In genomic region chr10:98296514-98296913, GRCh38 we compare ENCODE assay signal across 18 cellular contexts. TPM values are rescaled to one million over a fixed set of nuclear protein-coding genes. Genes with fewer than 3 reads are reported as not detected.
DNase-seq lines count a peak whose midpoint lies in the region; ATAC-seq, FAIRE-seq and TF ChIP-seq lines count a peak whose summit lies in the region.
"Had no signal": no experiment of that assay in that cellular context is flagged by ENCODE, and none has a peak within 500 bp of the region (broad histone marks: within the 10 kb centered on the region; RNA-seq: fewer than 3 reads in every experiment).

No MANE protein-coding gene starts in this region.

- no peaks in the 10 kb centered on the region for H3K9me2 ChIP-seq in HCT116 (ENCODE audit: insufficient read depth)

- WGBS in A549 (ENCODE audit: missing lambda C conversion rate), result 59% methylated on average over 1 of the region's 1 CpG

- DNase-seq in A549 (ENCODE audit: low read depth in 1 of 2, low spot score in 1 of 2) (no peak), HCT116 (ENCODE audit: low read depth, low spot score) (no peak), brain pericyte (ENCODE audit: low read depth, low spot score) (peak; percentile 12), iPS-NIHi7 (ENCODE audit: extremely low spot score) (peak; percentile 35), ascending aorta (ENCODE audit: low spot score in 2 of 2) (no peak), GM19240 (ENCODE audit: insufficient read length, low spot score) (no peak)
- DNase-seq: activated CD4-positive, CD25-positive, alpha-beta regulatory T cell; activated effector memory CD4-positive, alpha-beta T cell treated with anti-CD3 and anti-CD28 coated beads, Interleukin-2, amount 50 U/mL, for 16 hours; left cardiac atrium; NCI-H187 treated with DMSO at 0.1 percent for 48 hours; NCI-H774; stimulated activated naive B cell treated with anti-CD40 and anti-IgM and Interleukin-4, amounts not matched to agents 10 μg/mL and 1 μg/mL and 100 μg/mL, for 72 hours had no signal

- H3K4me2 ChIP-seq in A549 (no peak overlapping the region), HCT116 (ENCODE audit: low read length) (no peak overlapping the region)

- RAD21 ChIA-PET in HCT116 (lab: Charles Lee; ENCODE audit: low non-redundant PET in 1 of 2, low total read pairs in 2 of 2, uncharacterized antibody in 2 of 2, unreplicated experiment in 2 of 2), result interaction anchor here in 1 of 2 experiments (0.9 kb wide), 1 partner anchor 12 kb away, joined by 4 read pairs; no protein-coding TSS in a partner anchor

- FAIRE-seq in A549 (lab: Jason Lieb, UNC), result no peak

- TF ChIP-seq CTCF in A549 (IDR thresholded peaks at IDR 0.05) (no peak), HCT116 (IDR thresholded peaks at IDR 0.05 in 2 of 3, conservative IDR thresholded peaks at IDR 0.05 in 1 of 3; ENCODE audit: borderline replicate concordance in 1 of 3, insufficient read depth in 1 of 3, low read depth in 2 of 3, low read length in 2 of 3) (no peak), ascending aorta (IDR thresholded peaks at IDR 0.05) (no peak)

- H2AFZ ChIP-seq in HCT116 (ENCODE audit: low read depth, low read length, poor library complexity, severe bottlenecking), result no peak overlapping the region

- ATAC-seq in A549 (peak; percentile 51 to 63; a peak in 4 of 6 replicates), HCT116 (peak; percentile 46; the same call in 1 of the 2 replicates), HG03571 (IDR thresholded peaks at IDR 0.05; ENCODE audit: unreplicated experiment) (no peak), HG03045 (IDR thresholded peaks at IDR 0.05; ENCODE audit: unreplicated experiment) (no peak)
- ATAC-seq: stimulated activated naive B cell treated with anti-CD40 and anti-IgM and Interleukin-4, amounts not matched to agents 10 μg/mL and 1 μg/mL and 100 μg/mL, for 72 hours had no signal

- H3K27ac ChIP-seq in A549 (no peak overlapping the region), HCT116 (ENCODE audit: low read depth, low read length) (no peak overlapping the region), ascending aorta (no peak overlapping the region)
- H3K27ac ChIP-seq: coronary artery, esophagus muscularis mucosa had no signal

- no peak overlapping the region for H3K9ac ChIP-seq in HCT116 (ENCODE audit: low read length)

- TF ChIP-seq EP300 in A549 (IDR thresholded peaks at IDR 0.05), result no peak

- H3K36me3 ChIP-seq in HCT116 (ENCODE audit: control insufficient read depth in 1 of 2, insufficient read depth in 2 of 2, low read length in 2 of 2) (no peaks in the 10 kb centered on the region), ascending aorta (no peaks in the 10 kb centered on the region)
- H3K36me3 ChIP-seq: esophagus muscularis mucosa had no signal

- no peaks in the 10 kb centered on the region for H4K20me1 ChIP-seq in HCT116 (ENCODE audit: insufficient read depth)

- H3K4me3 ChIP-seq in A549 (no peak overlapping the region), HCT116 (replicated peaks in 1 of 2; ENCODE audit: low read depth in 1 of 2, low read length in 2 of 2) (no peak overlapping the region), ascending aorta (no peak overlapping the region)
- H3K4me3 ChIP-seq: coronary artery, esophagus muscularis mucosa, skin epidermis had no signal

- POLR2A ChIA-PET in A549 (lab: Yijun Ruan, JAX), result no interaction called here
- POLR2A ChIA-PET in HCT116 (lab: Charles Lee), result no interaction called here

- H3K4me1 ChIP-seq in A549 (no peaks in the 10 kb centered on the region), HCT116 (ENCODE audit: control insufficient read depth in 1 of 2, insufficient read depth in 2 of 2, low read length in 2 of 2) (peaks cover 17% of the 10 kb centered on the region in 2 experiments), ascending aorta (peaks cover 0 to 4% of the 10 kb centered on the region in 2 donors)

- intact Hi-C loops in HCT116 (cut with micrococcal nuclease), result no loop called here
- intact Hi-C loops in ascending aorta (cut with DNase I), result no loop called here

- TF ChIP-seq POLR2A in A549 (IDR thresholded peaks at IDR 0.05; ENCODE audit: low read length) (no peak), HCT116 (IDR thresholded peaks at IDR 0.05; ENCODE audit: borderline replicate concordance, extremely low read depth, insufficient read depth, insufficient read length) (no peak)

- BruUV-seq in HCT116 (replicated peaks; lab: Mats Ljungman, UMichigan), result no TSS peak

- peaks cover 60% of the 10 kb centered on the region for H3K27me3 ChIP-seq in HCT116 (ENCODE audit: insufficient read depth, low read length)
- H3K27me3 ChIP-seq in ascending aorta, result no peaks in the 10 kb centered on the region

- CTCF ChIA-PET in A549 (lab: Yijun Ruan, JAX) (interaction anchor here (1.1 to 4.9 kb wide), 2 partner anchors 13 to 126 kb away, joined by 3 to 27 read pairs; no protein-coding TSS in a partner anchor), HCT116 (lab: Charles Lee) (interaction anchor here (0.8 to 1.8 kb wide), 3 partner anchors 13 to 35 kb away, joined by 3 to 17 read pairs (median 3); no protein-coding TSS in a partner anchor)

- no peaks in the 10 kb centered on the region for H3K9me3 ChIP-seq in A549
- H3K9me3 ChIP-seq in HCT116 (ENCODE audit: control insufficient read depth in 1 of 2, insufficient read depth in 1 of 2, low read depth in 1 of 2, low read length in 2 of 2), result no peaks in the 10 kb centered on the region
- H3K9me3 ChIP-seq in ascending aorta, result no peaks in the 10 kb centered on the region
- H3K9me3 ChIP-seq: esophagus muscularis mucosa had no signal

- H3K79me2 ChIP-seq in HCT116 (ENCODE audit: insufficient read depth, low read length), result no peaks in the 10 kb centered on the region

- TF ChIP-seq RAD21 in A549 (conservative IDR thresholded peaks at IDR 0.05 in 1 of 2, IDR thresholded peaks at IDR 0.05 in 1 of 2), result no peak
- no peak for TF ChIP-seq RAD21 in HCT116 (IDR thresholded peaks at IDR 0.05; ENCODE audit: low read depth)

TF ChIP-seq in A549, 52 proteins besides CTCF, POLR2A, EP300 and RAD21:
- TF ChIP-seq SREBF2 (IDR thresholded peaks at IDR 0.05) (no peak), ZNF302 (CRISPR knock-in tag; IDR thresholded peaks at IDR 0.05) (no peak)
TF ChIP-seq in A549: peak in this region for 0.

TF ChIP-seq in HCT116, 20 proteins besides CTCF, POLR2A, EP300 and RAD21:
- no peak for TF ChIP-seq ELF1 (IDR thresholded peaks at IDR 0.05; ENCODE audit: borderline replicate concordance, low read depth)
- no peak for TF ChIP-seq MAX (IDR thresholded peaks at IDR 0.05)
- TF ChIP-seq EGR1 (IDR thresholded peaks at IDR 0.05; ENCODE audit: low read depth), result no peak
- no peak for TF ChIP-seq FOSL1 (IDR thresholded peaks at IDR 0.05; ENCODE audit: low read depth)
- no peak for TF ChIP-seq EZH2phosphoT487 (IDR thresholded peaks at IDR 0.05; ENCODE audit: borderline replicate concordance)
- TF ChIP-seq EZH2 (IDR thresholded peaks at IDR 0.05), result no peak
- TF ChIP-seq SIN3A (IDR thresholded peaks at IDR 0.05; ENCODE audit: low read depth), result no peak
- TF ChIP-seq JUND (IDR thresholded peaks at IDR 0.05), result no peak
- TF ChIP-seq, protein P1, sequence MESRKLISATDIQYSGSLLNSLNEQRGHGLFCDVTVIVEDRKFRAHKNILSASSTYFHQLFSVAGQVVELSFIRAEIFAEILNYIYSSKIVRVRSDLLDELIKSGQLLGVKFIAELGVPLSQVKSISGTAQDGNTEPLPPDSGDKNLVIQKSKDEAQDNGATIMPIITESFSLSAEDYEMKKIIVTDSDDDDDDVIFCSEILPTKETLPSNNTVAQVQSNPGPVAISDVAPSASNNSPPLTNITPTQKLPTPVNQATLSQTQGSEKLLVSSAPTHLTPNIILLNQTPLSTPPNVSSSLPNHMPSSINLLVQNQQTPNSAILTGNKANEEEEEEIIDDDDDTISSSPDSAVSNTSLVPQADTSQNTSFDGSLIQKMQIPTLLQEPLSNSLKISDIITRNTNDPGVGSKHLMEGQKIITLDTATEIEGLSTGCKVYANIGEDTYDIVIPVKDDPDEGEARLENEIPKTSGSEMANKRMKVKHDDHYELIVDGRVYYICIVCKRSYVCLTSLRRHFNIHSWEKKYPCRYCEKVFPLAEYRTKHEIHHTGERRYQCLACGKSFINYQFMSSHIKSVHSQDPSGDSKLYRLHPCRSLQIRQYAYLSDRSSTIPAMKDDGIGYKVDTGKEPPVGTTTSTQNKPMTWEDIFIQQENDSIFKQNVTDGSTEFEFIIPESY (IDR thresholded peaks at IDR 0.05; ENCODE audit: extremely low read depth, insufficient replicate concordance, low read length), result no peak
- no peak for TF ChIP-seq SP1 (IDR thresholded peaks at IDR 0.05; ENCODE audit: low read depth)
- TF ChIP-seq CEBPB (IDR thresholded peaks at IDR 0.05; ENCODE audit: low read depth), result no peak
- no peak for TF ChIP-seq CBX3 (IDR thresholded peaks at IDR 0.05; ENCODE audit: low read depth)
- no peak for TF ChIP-seq SRF (IDR thresholded peaks at IDR 0.05; ENCODE audit: low read depth)
TF ChIP-seq in HCT116: peak in this region for 0.

RNA-seq across cellular contexts. Expression of gene LOXL4, which starts 28.5 kb away (rescaled TPM):
- polyA plus RNA-seq in A549 (2011; rRNA removed), result 2.1 and 2.3 TPM in 2 replicates
- polyA plus RNA-seq in A549 (2012; cell fraction: cytosol; rRNA removed), result 0.73 and 1.1 TPM in 2 replicates
- 1.5 and 1.9 TPM in 2 replicates for polyA plus RNA-seq in A549 (2012; cell fraction: nucleus; rRNA removed)
- 1.6 to 2.4 TPM (median 2.0 TPM) in 3 replicates for polyA plus RNA-seq in A549 (2017; fragmentation: RNase III; extraction: RNeasy Plus Mini Kit Qiagen cat#74134 plus additional on column Dnase treatment)
- 1.8 and 3.0 TPM in 2 replicates for polyA minus RNA-seq in A549 (2011; rRNA and poly(A)+ RNA removed)
- total RNA-seq in HCT116 (2021; ENCODE audit: unreplicated experiment), result 1.3 TPM
- 1.8 and 2.2 TPM in 2 replicates for polyA plus RNA-seq in HCT116 (2012)
- 3.7 TPM for total RNA-seq in ascending aorta
- total RNA-seq: T-helper 1 cell treated with Interleukin-12 subunit alpha and Interleukin-12 subunit beta and Interleukin-4 antibody, amounts not matched to agents 30 ng/mL and 1 ng/mL, for 36 hours had no signal

Comparison
In these comparisons a context has a peak if more than half of its experiments do, and no peak if none do; other contexts are left out.
1. ATAC-seq: peak in A549 (2 of 2) and HCT116 (single experiment); none in HG03571 (single experiment) and HG03045 (single experiment).
2. DNase-seq: peak in brain pericyte (single experiment) and iPS-NIHi7 (single experiment); none in A549 (0 of 2), HCT116 (single experiment), ascending aorta (0 of 2) and GM19240 (single experiment).